ENCODE assay signal across 7 cellular contexts in the genomic region with DNA sequence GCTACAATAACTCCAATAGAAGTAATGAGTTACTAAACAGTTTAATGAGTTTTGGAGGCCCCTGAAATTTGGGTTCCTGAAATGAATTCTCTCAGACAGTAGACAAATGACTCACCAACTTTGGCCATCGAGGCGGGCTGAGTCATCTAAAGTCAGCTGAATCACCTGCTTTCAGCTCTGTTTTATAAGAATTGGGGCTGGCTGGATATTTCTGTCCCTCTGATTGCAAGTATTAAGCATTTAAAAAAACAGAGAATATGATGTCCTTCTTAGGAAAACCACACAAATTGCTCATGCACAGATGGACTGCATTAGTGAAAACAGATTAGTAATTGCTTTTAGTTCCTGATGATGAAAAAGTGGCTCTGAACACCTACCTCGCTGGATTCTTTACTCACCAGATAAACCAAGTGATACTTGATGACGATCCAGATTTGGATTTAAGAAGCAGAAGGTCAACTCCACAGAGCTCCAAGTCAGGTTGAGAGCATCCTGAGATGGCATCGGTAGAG. TPM values are rescaled to one million over a fixed set of nuclear protein-coding genes. Genes with fewer than 3 reads are reported as not detected.
DNase-seq lines count a peak whose midpoint lies in the region; ATAC-seq and TF ChIP-seq lines count a peak whose summit lies in the region.

No MANE protein-coding gene starts in this region.

- 5% methylated on average over 5 of the region's 5 CpGs for WGBS in mammary epithelial cell (ENCODE audit: low coverage, missing lambda C conversion rate)
- 35 to 40% (median 39%) methylated on average over 5 of the region's 5 CpGs for WGBS in ovary, 3 donors
- WGBS in aorta, 2 donors = 27 to 34% methylated on average over 5 of the region's 5 CpGs

- H3K4me1 ChIP-seq in mammary epithelial cell (ENCODE audit: insufficient read depth, low read length) (peaks cover 28% of the 10 kb centered on the region), ovary (ENCODE audit: insufficient read depth) (no peaks in the 10 kb centered on the region), aorta (ENCODE audit: control insufficient read depth in 1 of 2, insufficient read depth in 2 of 2, low read length in 2 of 2) (peaks cover 0 to 12% of the 10 kb centered on the region in 2 donors)

- no peak for TF ChIP-seq EP300 in ovary (IDR thresholded peaks at IDR 0.05)

- DNase-seq in GM19240 (ENCODE audit: insufficient read length, low spot score) (peak; percentile 29), SW480 (ENCODE audit: low spot score) (peak; percentile 17), mammary epithelial cell (peak; percentile 99), ovary (peak in 4 of 5 donors; percentile 15 to 57 (median 34)), aorta (peak; percentile 87 to 91), NCI-H1436 treated with DMSO at 0.1 percent for 48 hours (lab: John Stamatoyannopoulos, UW) (no peak)

- dilution Hi-C loops in mammary epithelial cell (cut with HindIII; ENCODE audit: low sequenced_read_pairs) = no loop called here

- TSS peak; percentile 53 for BruUV-seq in mammary epithelial cell (replicated peaks; lab: Mats Ljungman, UMichigan)

- peak overlapping the region; percentile 29 for H2AFZ ChIP-seq in mammary epithelial cell (ENCODE audit: low read depth, low read length)

- ATAC-seq in HG03066 (IDR thresholded peaks at IDR 0.05; ENCODE audit: low read depth, unreplicated experiment) = peak; percentile 80
- ATAC-seq in aorta (ENCODE audit: low FRiP score) = peak; percentile 73

- H3K4me2 ChIP-seq in mammary epithelial cell (ENCODE audit: insufficient read depth, low read depth, low read length) = peak overlapping the region; percentile 64

- H3K27ac ChIP-seq in mammary epithelial cell (ENCODE audit: insufficient read depth, low read depth, low read length) (peak overlapping the region; percentile 95), ovary (no peak overlapping the region), aorta (ENCODE audit: low read depth in 1 of 2, low read length in 2 of 2) (peak overlapping the region in 1 of 2 donors; percentile 82)

- H3K36me3 ChIP-seq in mammary epithelial cell (ENCODE audit: insufficient read depth, low read length) = no peaks in the 10 kb centered on the region
- no peaks in the 10 kb centered on the region for H3K36me3 ChIP-seq in ovary
- H3K36me3 ChIP-seq in aorta (ENCODE audit: control insufficient read depth in 1 of 2, insufficient read depth in 2 of 2, low read length in 1 of 2) = no peaks in the 10 kb centered on the region

- intact Hi-C loops in mammary epithelial cell (cut with micrococcal nuclease) = loop anchor here (2.0 kb wide), 1 partner anchor 58 kb away; the partner anchor contains the start of gene ZNF365
- intact Hi-C loops in ovary (cut with DNase I) = no loop called here
- intact Hi-C loops in aorta (cut with DNase I) = loop anchor here (5.0 to 10.0 kb wide), 5 partner anchors 61 to 702 kb away; partner anchors contain the start of genes EGR2 (in 1 of the 2), NRBF2 (in 1 of the 2) and ZNF365 (in 1 of the 2)

- H3K9me3 ChIP-seq in mammary epithelial cell (replicated peaks; ENCODE audit: insufficient read depth, low read length) (no peaks in the 10 kb centered on the region), ovary (no peaks in the 10 kb centered on the region), aorta (ENCODE audit: control insufficient read depth, low read length) (no peaks in the 10 kb centered on the region)

- H3K4me3 ChIP-seq in mammary epithelial cell (replicated peaks in 1 of 3; ENCODE audit: insufficient read depth in 1 of 3, low read depth in 2 of 3, low read length in 3 of 3) = peak overlapping the region in 1 of 3 experiments; percentile 6
- no peak overlapping the region for H3K4me3 ChIP-seq in ovary
- H3K4me3 ChIP-seq in aorta (ENCODE audit: low read length in 2 of 2) = no peak overlapping the region

- H3K79me2 ChIP-seq in mammary epithelial cell (ENCODE audit: insufficient read depth, low read length) = no peaks in the 10 kb centered on the region

- H3K27me3 ChIP-seq in mammary epithelial cell (ENCODE audit: insufficient read depth, low read length) (no peaks in the 10 kb centered on the region), ovary (no peaks in the 10 kb centered on the region), aorta (ENCODE audit: control insufficient read depth in 1 of 2, insufficient read depth in 2 of 2, low read length in 1 of 2) (no peaks in the 10 kb centered on the region)

- CTCF ChIA-PET in mammary epithelial cell (lab: Charles Lee; ENCODE audit: low non-redundant PET) = interaction anchor here (0.5 to 0.8 kb wide), 4 partner anchors 14 to 533 kb away, joined by 3 to 5 read pairs (median 4); no protein-coding TSS in a partner anchor

- no peak for TF ChIP-seq POLR2A in ovary (IDR thresholded peaks at IDR 0.05)

- in situ Hi-C loops in mammary epithelial cell (cut with MboI; ENCODE audit: low sequenced_read_pairs in 2 of 2) = loop anchor here in 1 of 2 donors (5.0 to 25.0 kb wide), 2 partner anchors 51 to 379 kb away; partner anchors contain the start of genes ADO and EGR2

- H3K9ac ChIP-seq in mammary epithelial cell (ENCODE audit: insufficient read depth, low read length) = peak overlapping the region; percentile 70

- TF ChIP-seq CTCF in mammary epithelial cell (conservative IDR thresholded peaks at IDR 0.05 in 1 of 2, IDR thresholded peaks at IDR 0.05 in 1 of 2; ENCODE audit: extremely low read depth in 1 of 2, insufficient read depth in 1 of 2, low read depth in 1 of 2, low read length in 2 of 2) (no peak), ovary (IDR thresholded peaks at IDR 0.05) (no peak)

- no peaks in the 10 kb centered on the region for H4K20me1 ChIP-seq in mammary epithelial cell (ENCODE audit: insufficient read depth, low read length)

RNA-seq across cellular contexts. Expression of gene ZNF365, which starts 59.1 kb away (rescaled TPM):
- total RNA-seq in mammary epithelial cell (10 to 100 TPM; 10.1 to 13.0 TPM), ovary (1 to 10 TPM in 2 of 7 donors, under 1 TPM in 5; 0.20 to 1.6 (median 0.45) TPM), aorta (1 to 10 TPM; 1.1 to 2.4 TPM)
- polyA plus RNA-seq in mammary epithelial cell (7.1 TPM), ovary (under 1 TPM; 0.16 to 0.80 TPM), aorta (1 to 10 TPM in 1 of 2 donors, under 1 TPM in 1; 0.87 to 1.3 TPM)
- polyA minus RNA-seq in mammary epithelial cell = 16.6 TPM

Comparison
In these comparisons a context has a peak if more than half of its experiments do, and no peak if none do; other contexts are left out.
1. intact Hi-C loops: an anchor here in mammary epithelial cell (2.0 kb wide) and aorta (5.0 to 10.0 kb wide); none called in ovary.